In the genomic region with DNA sequence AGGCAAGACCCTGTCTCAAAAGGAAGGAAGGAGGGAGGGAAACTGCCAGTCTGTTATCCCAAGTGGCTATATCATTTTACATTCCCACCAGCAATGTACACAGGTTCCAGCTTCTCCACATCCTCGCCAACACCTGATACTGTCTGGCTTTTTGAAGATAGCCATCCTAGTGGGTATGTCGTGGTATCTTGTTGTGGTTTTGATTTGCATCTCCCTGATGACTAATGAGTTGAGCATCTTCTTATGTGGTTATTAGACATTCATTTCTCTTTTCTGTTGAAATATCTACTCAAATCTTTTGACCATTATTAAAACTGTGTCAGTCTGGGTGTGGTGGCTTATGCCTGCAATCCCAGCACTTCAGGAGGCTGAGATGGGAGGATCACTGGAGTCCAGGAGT, we compare ENCODE assay signal across 11 cellular contexts. TPM values are rescaled to one million over a fixed set of nuclear protein-coding genes. Genes with fewer than 3 reads are reported as not detected.
A peak's percentile ranks its signal among the peaks of the same experiment; 100 is the strongest.
DNase-seq lines count a peak whose midpoint lies in the region; ATAC-seq, FAIRE-seq and TF ChIP-seq lines count a peak whose summit lies in the region.
"Had no signal": no experiment of that assay in that cellular context is flagged by ENCODE, and none has a peak within 500 bp of the region (broad histone marks: within the 10 kb centered on the region; RNA-seq: fewer than 3 reads in every experiment).

No MANE protein-coding gene starts in this region.

- peak; percentile 13 for FAIRE-seq in bronchial epithelial cell (lab: Jason Lieb, UNC)
- FAIRE-seq: small intestine had no signal

- no peak overlapping the region for H2AK9ac ChIP-seq in IMR-90 (replicated peaks; ENCODE audit: low read depth, low read length, poor library complexity)

- no peak for TF ChIP-seq POLR2A in IMR-90 (IDR thresholded peaks at IDR 0.05; ENCODE audit: low read depth, low read length)

- H3K9me1 ChIP-seq in IMR-90 (ENCODE audit: insufficient read depth, low read length), result no peaks in the 10 kb centered on the region

- H3K4me3 ChIP-seq in IMR-90 (ENCODE audit: insufficient read depth, low read depth, low read length), result no peak overlapping the region
- no peak overlapping the region for H3K4me3 ChIP-seq in bronchial epithelial cell (ENCODE audit: low read depth, low read length)

- H4K8ac ChIP-seq in IMR-90 (ENCODE audit: low read depth in 2 of 2, low read length in 2 of 2), result no peak overlapping the region

- no peak overlapping the region for H4K5ac ChIP-seq in IMR-90 (ENCODE audit: low read depth, low read length)

- intact Hi-C loops in IMR-90 (cut with micrococcal nuclease) (no loop called here), sciatic nerve (cut with DNase I) (no loop called here)

- CTCF ChIA-PET in IMR-90 (lab: Yijun Ruan, JAX), result interaction anchor here (0.5 to 1.0 kb wide), 2 partner anchors 9 to 32 kb away, joined by 3 to 4 read pairs; no protein-coding TSS in a partner anchor

- WGBS in IMR-90 (ENCODE audit: extremely low coverage in 2 of 2, insufficient read length in 1 of 2), 2 experiments, result no CpG with 5 or more reads among the region's 2 CpGs

- dilution Hi-C loops in IMR-90 (cut with HindIII; ENCODE audit: low sequenced_read_pairs, unreplicated experiment), result no loop called here

- no peak overlapping the region for H3K18ac ChIP-seq in IMR-90 (ENCODE audit: low read depth, low read length)

- peaks cover 2% of the 10 kb centered on the region; the same call in 1 of the 2 replicates for H3K9me3 ChIP-seq in IMR-90 (ENCODE audit: control insufficient read depth, insufficient read depth, low read length)

- no peaks in the 10 kb centered on the region for H3K36me3 ChIP-seq in IMR-90 (ENCODE audit: control insufficient read depth, insufficient read depth, low read length)
- H3K36me3 ChIP-seq in bronchial epithelial cell (ENCODE audit: control insufficient read depth, insufficient read depth, low read length), result no peaks in the 10 kb centered on the region

- no peak overlapping the region for H3K56ac ChIP-seq in IMR-90 (ENCODE audit: extremely low read depth, insufficient read depth, low read length)

- H3K14ac ChIP-seq in IMR-90 (replicated peaks; ENCODE audit: low read depth, low read length), result no peak overlapping the region

- H3K4me1 ChIP-seq in IMR-90 (ENCODE audit: control insufficient read depth, insufficient read depth, low read length), result no peaks in the 10 kb centered on the region

- H4K91ac ChIP-seq in IMR-90 (ENCODE audit: insufficient read depth, low read depth, low read length), result no peak overlapping the region

- no peak overlapping the region for H3K4me2 ChIP-seq in IMR-90 (ENCODE audit: low read depth, low read length)

- no peaks in the 10 kb centered on the region for H4K20me1 ChIP-seq in IMR-90 (ENCODE audit: insufficient read depth, low read length)

- POLR2A ChIA-PET in IMR-90 (lab: Charles Lee; ENCODE audit: unreplicated experiment), result no interaction called here

- H2BK5ac ChIP-seq in IMR-90 (ENCODE audit: low read depth, low read length, poor library complexity, severe bottlenecking), result no peak overlapping the region

- peaks cover 2% of the 10 kb centered on the region; the same call in 1 of the 2 replicates for H3K27me3 ChIP-seq in IMR-90 (ENCODE audit: control insufficient read depth, insufficient read depth, low read length)
- no peaks in the 10 kb centered on the region for H3K27me3 ChIP-seq in bronchial epithelial cell (ENCODE audit: control insufficient read depth, insufficient read depth, low read length)

- no peak overlapping the region for H2BK15ac ChIP-seq in IMR-90 (ENCODE audit: low read depth, low read length)

- ATAC-seq in GM21360 (IDR thresholded peaks at IDR 0.05; ENCODE audit: unreplicated experiment) (peak; percentile 74), IMR-90 (ENCODE audit: low read depth) (peak; percentile 37; the same call in 1 of the 2 replicates), sciatic nerve (no peak)
- ATAC-seq: T-cell had no signal

- in situ Hi-C loops in IMR-90 (cut with MboI; ENCODE audit: low sequenced_read_pairs), result no loop called here

- H3K79me1 ChIP-seq in IMR-90 (ENCODE audit: low read depth in 1 of 2, low read length in 2 of 2), result no peaks in the 10 kb centered on the region

- TF ChIP-seq RAD21 in IMR-90 (IDR thresholded peaks at IDR 0.05; ENCODE audit: low read length), result no peak

- H2BK20ac ChIP-seq in IMR-90 (ENCODE audit: low read depth, low read length), result no peak overlapping the region

- no peak overlapping the region for H3K9ac ChIP-seq in IMR-90 (ENCODE audit: low read depth, low read length)

- no peak overlapping the region for H3K4ac ChIP-seq in IMR-90 (ENCODE audit: low read depth, low read length)

- TF ChIP-seq CTCF in IMR-90 (conservative IDR thresholded peaks at IDR 0.05; ENCODE audit: low read depth, low read length) (no peak), bronchial epithelial cell (IDR thresholded peaks at IDR 0.05; ENCODE audit: insufficient read depth, low read length, severe bottlenecking) (no peak)

- BruUV-seq in IMR-90 (replicated peaks; lab: Mats Ljungman, UMichigan), result no TSS peak

- H2BK120ac ChIP-seq in IMR-90 (ENCODE audit: low read depth, low read length), result no peak overlapping the region

- peak; percentile 9 for DNase-seq in AG08395 (ENCODE audit: low spot score)
- peak; percentile 68 for DNase-seq in IMR-90
- DNase-seq in bronchial epithelial cell (ENCODE audit: low read depth), result peak; percentile 80
- no peak for DNase-seq in sciatic nerve (ENCODE audit: low spot score)
- DNase-seq in activated CD4-positive, alpha-beta T cell treated with anti-CD3 and anti-CD28 coated beads, Interleukin-2, amount 50 U/mL, for 1 hour, result no peak
- DNase-seq in SHP77 (lab: John Stamatoyannopoulos, UW), result no peak
- no peak for DNase-seq in NCI-H2107 treated with DMSO at 0.1 percent for 48 hours (lab: John Stamatoyannopoulos, UW; ENCODE audit: unreplicated experiment)
- DNase-seq: activated T-cell treated with anti-CD3 and anti-CD28 coated beads, Interleukin-2, amount 50 U/mL, for 48 hours; small intestine; T-cell had no signal

- H3K27ac ChIP-seq in IMR-90 (ENCODE audit: insufficient read depth, low read length), result no peak overlapping the region

- no peak overlapping the region for H2AFZ ChIP-seq in IMR-90 (replicated peaks; ENCODE audit: low read length, poor library complexity)

- no peak overlapping the region for H2AK5ac ChIP-seq in IMR-90 (ENCODE audit: low read depth, low read length)

- H3K23ac ChIP-seq in IMR-90 (ENCODE audit: low read depth, low read length), result no peak overlapping the region

TF ChIP-seq in IMR-90, 13 proteins besides CTCF, POLR2A, EP300 and RAD21:
- no peak for TF ChIP-seq NFE2L2 (IDR thresholded peaks at IDR 0.05; ENCODE audit: low read depth, low read length)
- no peak for TF ChIP-seq RFX5 (IDR thresholded peaks at IDR 0.05; ENCODE audit: low read depth, low read length)
- TF ChIP-seq, protein P1, sequence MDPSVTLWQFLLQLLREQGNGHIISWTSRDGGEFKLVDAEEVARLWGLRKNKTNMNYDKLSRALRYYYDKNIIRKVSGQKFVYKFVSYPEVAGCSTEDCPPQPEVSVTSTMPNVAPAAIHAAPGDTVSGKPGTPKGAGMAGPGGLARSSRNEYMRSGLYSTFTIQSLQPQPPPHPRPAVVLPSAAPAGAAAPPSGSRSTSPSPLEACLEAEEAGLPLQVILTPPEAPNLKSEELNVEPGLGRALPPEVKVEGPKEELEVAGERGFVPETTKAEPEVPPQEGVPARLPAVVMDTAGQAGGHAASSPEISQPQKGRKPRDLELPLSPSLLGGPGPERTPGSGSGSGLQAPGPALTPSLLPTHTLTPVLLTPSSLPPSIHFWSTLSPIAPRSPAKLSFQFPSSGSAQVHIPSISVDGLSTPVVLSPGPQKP (IDR thresholded peaks at IDR 0.05; ENCODE audit: borderline replicate concordance, low read depth, low read length), result no peak
- TF ChIP-seq MAFK (IDR thresholded peaks at IDR 0.05; ENCODE audit: low read depth, low read length), result no peak
- TF ChIP-seq, protein P2, sequence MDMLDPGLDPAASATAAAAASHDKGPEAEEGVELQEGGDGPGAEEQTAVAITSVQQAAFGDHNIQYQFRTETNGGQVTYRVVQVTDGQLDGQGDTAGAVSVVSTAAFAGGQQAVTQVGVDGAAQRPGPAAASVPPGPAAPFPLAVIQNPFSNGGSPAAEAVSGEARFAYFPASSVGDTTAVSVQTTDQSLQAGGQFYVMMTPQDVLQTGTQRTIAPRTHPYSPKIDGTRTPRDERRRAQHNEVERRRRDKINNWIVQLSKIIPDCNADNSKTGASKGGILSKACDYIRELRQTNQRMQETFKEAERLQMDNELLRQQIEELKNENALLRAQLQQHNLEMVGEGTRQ (IDR thresholded peaks at IDR 0.05; ENCODE audit: low read depth, low read length), result no peak
- TF ChIP-seq CHD1 (IDR thresholded peaks at IDR 0.05; ENCODE audit: low read depth, low read length), result no peak
- TF ChIP-seq BHLHE40 (IDR thresholded peaks at IDR 0.05; ENCODE audit: low read depth, low read length), result no peak
- TF ChIP-seq MAZ (IDR thresholded peaks at IDR 0.05; ENCODE audit: borderline replicate concordance, low read depth, low read length), result no peak
- TF ChIP-seq RCOR1 (IDR thresholded peaks at IDR 0.05; ENCODE audit: insufficient replicate concordance, low read length), result no peak
- no peak for TF ChIP-seq SMC3 (IDR thresholded peaks at IDR 0.05; ENCODE audit: low read depth, low read length)
- TF ChIP-seq FOS (IDR thresholded peaks at IDR 0.05; ENCODE audit: low read depth, low read length), result no peak
- no peak for TF ChIP-seq MXI1 (IDR thresholded peaks at IDR 0.05; ENCODE audit: borderline replicate concordance, low read depth, low read length)
- no peak for TF ChIP-seq CEBPB (IDR thresholded peaks at IDR 0.05; ENCODE audit: low read depth, low read length)

RNA-seq across cellular contexts. Expression of a gene that starts 47.9 kb away (rescaled TPM):
- total RNA-seq in IMR-90 (2012; rRNA removed) (14.5 and 22.8 TPM in 2 replicates), bronchial epithelial cell (16.3 and 27.5 TPM in 2 replicates), sciatic nerve (142 TPM)
- polyA plus RNA-seq in IMR-90 (2012; rRNA removed), result 17.5 and 20.1 TPM in 2 replicates
- 9.7 and 16.0 TPM in 2 replicates for polyA plus RNA-seq in IMR-90 (2012; cell fraction: cytosol; rRNA removed)
- polyA plus RNA-seq in IMR-90 (2012; cell fraction: nucleus; rRNA removed; ENCODE audit: low replicate concordance), result 28.7 and 32.4 TPM in 2 replicates

Comparison
In these comparisons a context has a peak if more than half of its experiments do, and no peak if none do; other contexts are left out.
1. DNase-seq: peak in AG08395 (single experiment), IMR-90 (single experiment) and bronchial epithelial cell (single experiment); none in sciatic nerve (single experiment), activated CD4-positive, alpha-beta T cell treated with anti-CD3 and anti-CD28 coated beads, Interleukin-2, amount 50 U/mL, for 1 hour (single experiment), SHP77 (0 of 2) and NCI-H2107 treated with DMSO at 0.1 percent for 48 hours (single experiment).